ENCODE assay signal across 24 cellular contexts in the genomic region with DNA sequence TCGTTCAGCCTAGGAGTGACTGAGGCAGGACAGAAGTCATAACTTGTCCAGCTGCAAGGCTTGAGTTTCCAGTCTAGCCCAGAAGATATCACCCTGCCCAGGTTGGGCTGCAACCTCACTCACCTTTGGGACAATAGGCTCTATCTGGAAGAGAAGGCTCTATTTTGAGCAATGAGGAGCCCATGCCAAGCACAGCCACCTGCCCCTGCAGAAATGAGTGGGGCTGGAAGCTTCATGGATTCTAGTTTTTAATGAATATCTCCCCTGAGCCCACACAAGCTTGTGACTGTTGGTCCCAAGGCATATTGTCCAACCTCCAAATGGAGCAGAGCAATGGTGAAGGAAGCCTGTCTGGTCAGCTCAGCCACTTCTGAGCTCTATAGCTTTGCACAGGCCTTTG.
"Had no signal": no experiment of that assay in that cellular context is flagged by ENCODE, and none has a peak within 500 bp of the region (broad histone marks: within the 10 kb centered on the region; RNA-seq: fewer than 3 reads in every experiment).

No MANE protein-coding gene starts in this region.

- H3K4me2 ChIP-seq: hepatocyte had no signal

- H2AFZ ChIP-seq: hepatocyte had no signal

- ATAC-seq: effector memory CD8-positive, alpha-beta T cell; foreskin keratinocyte; left colon; left ventricle myocardium superior; naive thymus-derived CD4-positive, alpha-beta T cell; stimulated activated memory B cell treated with anti-CD40 and anti-IgM and Interleukin-4, amounts not matched to agents 10 μg/mL and 1 μg/mL and 100 μg/mL, for 72 hours; stimulated activated naive CD8-positive, alpha-beta T cell treated with anti-CD3 and anti-CD28 coated beads, Interleukin-15, amount 100 ng/mL, for 72 hours; upper lobe of right lung had no signal

- DNase-seq: effector memory CD8-positive, alpha-beta T cell; foreskin keratinocyte; kidney; left colon; left ventricle myocardium superior; mesenchymal stem cell; midbrain; naive thymus-derived CD4-positive, alpha-beta T cell; nephron progenitor cell; psoas muscle; retina; stimulated activated CD4-positive, alpha-beta T cell treated with anti-CD3 and anti-CD28 coated beads, Interleukin-4, amount 100 ng/mL, for 1 hour; stimulated activated CD8-positive, alpha-beta memory T cell treated with anti-CD3 and anti-CD28 coated beads, Interleukin-4, amount 100 ng/mL, for 48 hours; stimulated activated naive CD8-positive, alpha-beta T cell treated with anti-CD3 and anti-CD28 coated beads, Interleukin-15, amount 100 ng/mL, for 72 hours; testis; upper lobe of right lung had no signal

- H3K4me3 ChIP-seq: hepatocyte, lung, psoas muscle, right lobe of liver, testis, tibial nerve, upper lobe of right lung, vagina had no signal

- H3K27ac ChIP-seq: epithelial cell of prostate, foreskin keratinocyte, hepatocyte, neutrophil, psoas muscle, right lobe of liver, testis, tibial nerve, upper lobe of right lung, vagina had no signal

- H3K9me3 ChIP-seq: neutrophil, psoas muscle, right lobe of liver, testis, tibial nerve, upper lobe of right lung, vagina had no signal

- H3K27me3 ChIP-seq: testis had no signal

- H3K36me3 ChIP-seq: neutrophil, right lobe of liver, tibial nerve, upper lobe of right lung, vagina had no signal

- H3K79me2 ChIP-seq: hepatocyte had no signal

- H3K4me1 ChIP-seq: foreskin keratinocyte had no signal
